28 cellular contexts compared by ENCODE assay signal in genomic region chr12:71283883-71284282, GRCh38.
"Had no signal": no experiment of that assay in that cellular context is flagged by ENCODE, and none has a peak within 500 bp of the region (broad histone marks: within the 10 kb centered on the region; RNA-seq: fewer than 3 reads in every experiment).

No MANE protein-coding gene starts in this region.

- FAIRE-seq: colon, endometrium, endothelial cell of umbilical vein, frontal cortex had no signal

- H3K36me3 ChIP-seq: colonic mucosa, esophagus muscularis mucosa, esophagus squamous epithelium, gastrocnemius medialis, gastroesophageal sphincter, heart left ventricle, heart right ventricle had no signal

- H3K4me1 ChIP-seq: colonic mucosa, esophagus muscularis mucosa, esophagus squamous epithelium, foreskin keratinocyte, gastrocnemius medialis, gastroesophageal sphincter, heart left ventricle, heart right ventricle had no signal

- H3K4me3 ChIP-seq: colonic mucosa, coronary artery, dorsolateral prefrontal cortex, esophagus muscularis mucosa, esophagus squamous epithelium, gastrocnemius medialis, gastroesophageal sphincter, heart left ventricle, heart right ventricle had no signal

- H3K27ac ChIP-seq: colonic mucosa, coronary artery, dorsolateral prefrontal cortex, epithelial cell of prostate, esophagus muscularis mucosa, esophagus squamous epithelium, foreskin keratinocyte, gastrocnemius medialis, gastroesophageal sphincter, heart left ventricle, heart right ventricle had no signal

- H3K27me3 ChIP-seq: colonic mucosa, dorsolateral prefrontal cortex, esophagus muscularis mucosa, esophagus squamous epithelium, foreskin keratinocyte, gastrocnemius medialis, gastroesophageal sphincter, heart left ventricle, heart right ventricle had no signal

- ATAC-seq: effector memory CD8-positive, alpha-beta T cell; esophagus mucosa; foreskin keratinocyte; gastrocnemius medialis; gastroesophageal sphincter; heart left ventricle; heart right ventricle had no signal

- DNase-seq: colonic mucosa; cortex of kidney; dermis blood vessel endothelial cell; dorsolateral prefrontal cortex; effector CD4-positive, alpha-beta T cell; effector CD8-positive, alpha-beta T cell; effector memory CD4-positive, alpha-beta T cell; effector memory CD8-positive, alpha-beta T cell; endodermal cell; erythroblast; esophagus squamous epithelium; foreskin fibroblast; foreskin keratinocyte; foreskin melanocyte; gastrocnemius medialis; glutamatergic neuron; head of caudate nucleus; heart left ventricle; heart right ventricle had no signal

- H3K9me3 ChIP-seq: colonic mucosa, esophagus muscularis mucosa, esophagus squamous epithelium, gastrocnemius medialis, gastroesophageal sphincter, heart left ventricle, heart right ventricle had no signal
